Comparison of ENCODE assay signal across 8 cellular contexts in the genomic region with DNA sequence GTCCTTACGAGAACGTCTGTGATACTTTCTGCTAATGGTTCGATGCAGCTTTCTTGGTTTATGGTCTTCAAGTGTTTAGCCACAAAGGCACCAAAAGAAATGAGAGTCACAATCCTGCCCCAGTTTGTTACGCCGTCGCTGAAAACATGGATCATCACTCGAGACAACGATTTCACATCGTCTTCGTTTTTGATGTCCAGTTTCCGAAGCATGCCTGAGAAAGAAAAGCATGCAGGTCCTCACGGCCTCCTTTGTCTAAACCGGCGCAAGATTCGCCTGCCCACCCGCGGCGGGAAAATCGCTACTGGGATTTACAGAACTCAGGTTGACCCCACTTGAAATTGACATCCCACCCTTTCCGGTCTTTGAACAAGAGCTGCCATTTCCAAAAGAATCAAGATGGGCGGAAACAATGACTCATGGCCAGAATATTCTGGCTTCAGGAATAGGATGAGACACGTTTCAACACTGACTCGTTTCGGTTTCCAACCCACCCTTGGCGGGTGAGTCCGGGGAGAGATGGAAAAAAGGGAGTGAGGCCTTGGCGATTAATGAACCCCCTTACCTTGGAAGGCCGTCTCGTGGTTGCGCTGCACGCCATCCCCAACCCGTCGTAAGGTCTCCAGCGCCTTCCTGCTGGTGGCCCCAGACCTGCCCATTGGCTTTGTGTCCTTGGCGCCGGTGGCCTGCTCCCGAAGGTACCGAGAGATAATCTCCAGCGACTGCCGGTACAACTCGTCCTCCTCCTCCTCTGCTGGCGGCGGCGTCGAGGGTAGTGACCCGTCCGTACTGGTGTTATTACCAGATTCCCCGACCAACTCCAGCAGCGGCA. TPM values are rescaled to one million over a fixed set of nuclear protein-coding genes. Genes with fewer than 3 reads are reported as not detected.
DNase-seq lines count a peak whose midpoint lies in the region; ATAC-seq, FAIRE-seq and TF ChIP-seq lines count a peak whose summit lies in the region.

No MANE protein-coding gene starts in this region.

- no peak for ATAC-seq in HG03159 (IDR thresholded peaks at IDR 0.05; ENCODE audit: unreplicated experiment)

- FAIRE-seq in GM19239 (lab: Jason Lieb, UNC), result peak; percentile 69

- peaks cover 34% of the 10 kb centered on the region for H3K4me1 ChIP-seq in suprapubic skin

- POLR2A ChIA-PET in AG04450 (lab: Yijun Ruan, JAX), result interaction anchor here (0.6 to 4.9 kb wide), 13 partner anchors 8 to 235 kb away, joined by 3 to 130 read pairs (median 6); partner anchors contain the start of genes ENSA and FALEC

- peaks cover 3% of the 10 kb centered on the region; the same call in 1 of the 2 replicates for H3K9me3 ChIP-seq in AG04450 (ENCODE audit: control insufficient read depth, insufficient read depth, low read length)
- no peaks in the 10 kb centered on the region for H3K9me3 ChIP-seq in suprapubic skin

- WGBS in suprapubic skin, result under 1% methylated on average over 40 of the region's 49 CpGs

- no peak for TF ChIP-seq EP300 in suprapubic skin (IDR thresholded peaks at IDR 0.05)

- H3K27me3 ChIP-seq in AG04450 (ENCODE audit: control insufficient read depth, insufficient read depth, low read length) (no peaks in the 10 kb centered on the region), suprapubic skin (no peaks in the 10 kb centered on the region)

- CTCF ChIA-PET in AG04450 (lab: Charles Lee), result interaction anchor here (0.6 to 7.0 kb wide), 3 partner anchors 17 to 428 kb away, joined by 3 to 59 read pairs (median 6); no protein-coding TSS in a partner anchor

- DNase-seq in AG04450 (ENCODE audit: low read depth, low spot score) (peak; percentile 72), GM19239 (ENCODE audit: insufficient read length, low spot score) (no peak), NCI-H2081 treated with DMSO at 0.1 percent for 48 hours (lab: John Stamatoyannopoulos, UW) (peak; percentile 51), epithelial cell of prostate (ENCODE audit: low read depth, low spot score) (no peak), mucosa of gallbladder (ENCODE audit: low spot score) (peak; percentile 61), suprapubic skin (ENCODE audit: low spot score in 2 of 2) (peak in 1 of 2 donors; percentile 83)
- peak; percentile 56 to 71 for DNase-seq in activated CD4-positive, alpha-beta T cell treated with anti-CD3 and anti-CD28 coated beads, Interleukin-2, amount 50 U/mL, for 48 hours

- no peak for TF ChIP-seq CTCF in AG04450 (IDR thresholded peaks at IDR 0.05; ENCODE audit: low read depth, low read length)
- TF ChIP-seq CTCF in suprapubic skin (IDR thresholded peaks at IDR 0.05), result no peak

- H3K27ac ChIP-seq in AG04450 (ENCODE audit: low read depth, low read length), result peak overlapping the region; percentile 95
- H3K27ac ChIP-seq in epithelial cell of prostate, result peak overlapping the region; percentile 100
- H3K27ac ChIP-seq in suprapubic skin, result peak overlapping the region; percentile 100

- H3K4me3 ChIP-seq in AG04450 (ENCODE audit: low read depth, low read length) (peak overlapping the region; percentile 97), suprapubic skin (peak overlapping the region; percentile 98)

- peaks cover 40% of the 10 kb centered on the region for H3K36me3 ChIP-seq in suprapubic skin

- TF ChIP-seq POLR2A in suprapubic skin (IDR thresholded peaks at IDR 0.05), result peak in 1 of 2 donors; percentile 53

RNA-seq across cellular contexts. Expression of gene MCL1, which starts 0.9 kb away (rescaled TPM):
- polyA plus RNA-seq in AG04450 (2011; rRNA removed), result 107 and 138 TPM in 2 replicates
- 160 and 170 TPM in 2 replicates for polyA minus RNA-seq in AG04450 (2011; rRNA and poly(A)+ RNA removed)
- total RNA-seq in mucosa of gallbladder (231 TPM), suprapubic skin (100 to 1,000 TPM; 211 to 307 (median 270) TPM)

RNA-seq across cellular contexts. Expression of gene ADAMTSL4, which starts 29.3 kb away (rescaled TPM):
- 4.2 and 4.9 TPM in 2 replicates for polyA plus RNA-seq in AG04450 (2011; rRNA removed)
- 3.0 and 3.8 TPM in 2 replicates for polyA minus RNA-seq in AG04450 (2011; rRNA and poly(A)+ RNA removed)
- 17.2 TPM for total RNA-seq in mucosa of gallbladder
- total RNA-seq in suprapubic skin, result 10 to 100 TPM in 3 of 4 donors, 1 to 10 TPM in 1; 7.2 to 22.7 (median 18.0) TPM

RNA-seq across cellular contexts. Expression of gene ENSA, which starts 50.9 kb away (rescaled TPM):
- polyA plus RNA-seq in AG04450 (2011; rRNA removed), result 40.7 and 53.7 TPM in 2 replicates
- polyA minus RNA-seq in AG04450 (2011; rRNA and poly(A)+ RNA removed), result 25.8 and 26.7 TPM in 2 replicates
- 181 TPM for total RNA-seq in mucosa of gallbladder
- 100 to 1,000 TPM; 266 to 384 (median 291) TPM for total RNA-seq in suprapubic skin

Comparison
In these comparisons a context has a peak if more than half of its experiments do, and no peak if none do; other contexts are left out.
1. DNase-seq: peak in AG04450 (single experiment), NCI-H2081 treated with DMSO at 0.1 percent for 48 hours (single experiment), activated CD4-positive, alpha-beta T cell treated with anti-CD3 and anti-CD28 coated beads, Interleukin-2, amount 50 U/mL, for 48 hours (2 of 2) and mucosa of gallbladder (single experiment); none in GM19239 (single experiment) and epithelial cell of prostate (single experiment).
2. Peak in every context shown above with its lines, with median percentiles within 50 percentile points of each other: H3K27ac ChIP-seq.